Comparison of ENCODE assay signal across 16 cellular contexts in the genomic region with DNA sequence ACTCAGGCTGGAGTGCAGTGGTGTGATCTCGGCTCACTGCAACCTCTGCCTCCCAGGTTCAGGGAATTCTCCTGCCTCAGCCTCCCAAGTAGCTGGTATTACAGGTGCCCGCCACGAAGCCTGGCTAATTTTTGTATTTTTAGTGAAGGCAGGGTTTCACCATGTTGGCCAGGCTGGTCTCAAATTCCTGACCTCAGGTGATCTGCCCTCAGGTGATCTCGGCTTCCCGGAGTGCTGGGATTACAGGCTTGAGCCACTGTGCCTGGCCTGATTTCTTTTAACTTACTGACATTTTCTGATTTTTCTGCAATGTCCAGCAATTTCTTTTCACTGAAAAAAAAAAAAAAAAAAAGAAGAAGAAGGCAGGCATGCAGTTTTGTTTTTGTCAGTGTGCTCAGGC. TPM values are rescaled to one million over a fixed set of nuclear protein-coding genes. Genes with fewer than 3 reads are reported as not detected.
"Had no signal": no experiment of that assay in that cellular context is flagged by ENCODE, and none has a peak within 500 bp of the region (broad histone marks: within the 10 kb centered on the region; RNA-seq: fewer than 3 reads in every experiment).

No MANE protein-coding gene starts in this region.

RNA-seq across cellular contexts. Expression of gene TMEM61, which starts 2.9 kb away (rescaled TPM):
- total RNA-seq: activated CD4-positive, alpha-beta memory T cell treated with anti-CD3 and anti-CD28 coated beads, Interleukin-2, amount 10 ng/mL, durations not matched to agents 7 days and 5 days; activated CD4-positive, alpha-beta T cell treated with anti-CD3 and anti-CD28 coated beads, Interleukin-2, amount 10 ng/mL, durations not matched to agents 7 days and 5 days; activated naive CD8-positive, alpha-beta T cell treated with anti-CD3 and anti-CD28 coated beads, Interleukin-2, amount 10 ng/mL, durations not matched to agents 7 days and 5 days; activated T-cell treated with anti-CD3 and anti-CD28 coated beads, Interleukin-2, amount 50 U/mL, for 72 hours; ascending aorta; cardiac septum; endothelial cell of umbilical vein; fibroblast of lung; fibroblast of villous mesenchyme; glomerular endothelial cell; T-cell; T-helper 2 cell treated with Interferon-gamma antibody and Interleukin-4, amounts not matched to agents 100 ng/mL and 5 ng/mL, for 36 hours had no signal
- polyA plus RNA-seq: endothelial cell of umbilical vein, fibroblast of lung had no signal

RNA-seq across cellular contexts. Expression of gene BSND, which starts 21.2 kb away (rescaled TPM):
- total RNA-seq: activated naive CD8-positive, alpha-beta T cell treated with anti-CD3 and anti-CD28 coated beads, Interleukin-2, amount 10 ng/mL, durations not matched to agents 7 days and 5 days; activated T-cell treated with anti-CD3 and anti-CD28 coated beads, Interleukin-2, amount 50 U/mL, for 72 hours; ascending aorta; bronchial epithelial cell; cardiac septum; endothelial cell of umbilical vein; esophagus squamous epithelium; fibroblast of lung; fibroblast of villous mesenchyme; gastroesophageal sphincter; glomerular endothelial cell; T-cell; T-helper 2 cell treated with Interferon-gamma antibody and Interleukin-4, amounts not matched to agents 100 ng/mL and 5 ng/mL, for 36 hours had no signal
- polyA plus RNA-seq: endothelial cell of umbilical vein, esophagus, fibroblast of lung had no signal
